Comparison of ENCODE assay signal across 1 cellular context in genomic region chr1:3441449-3441848, GRCh38.
TF ChIP-seq lines count a peak whose summit lies in the region.

No MANE protein-coding gene starts in this region.

TF ChIP-seq in K562, 482 proteins besides CTCF, POLR2A, EP300 and RAD21:
- TF ChIP-seq C11orf30 (IDR thresholded peaks at IDR 0.05; ENCODE audit: low read depth) = 0 out of 2 replicates have a peak, but pooled peaks have one; percentile 8
- no peak for TF ChIP-seq RNF2 (IDR thresholded peaks at IDR 0.05)
- TF ChIP-seq MAFF (IDR thresholded peaks at IDR 0.05; ENCODE audit: low read length) = 0 out of 2 replicates have a peak, but pooled peaks have one; percentile 5
- no peak for TF ChIP-seq ZFP36 (IDR thresholded peaks at IDR 0.05; ENCODE audit: low read depth, low read length, partially characterized antibody)
